In the genomic region with DNA sequence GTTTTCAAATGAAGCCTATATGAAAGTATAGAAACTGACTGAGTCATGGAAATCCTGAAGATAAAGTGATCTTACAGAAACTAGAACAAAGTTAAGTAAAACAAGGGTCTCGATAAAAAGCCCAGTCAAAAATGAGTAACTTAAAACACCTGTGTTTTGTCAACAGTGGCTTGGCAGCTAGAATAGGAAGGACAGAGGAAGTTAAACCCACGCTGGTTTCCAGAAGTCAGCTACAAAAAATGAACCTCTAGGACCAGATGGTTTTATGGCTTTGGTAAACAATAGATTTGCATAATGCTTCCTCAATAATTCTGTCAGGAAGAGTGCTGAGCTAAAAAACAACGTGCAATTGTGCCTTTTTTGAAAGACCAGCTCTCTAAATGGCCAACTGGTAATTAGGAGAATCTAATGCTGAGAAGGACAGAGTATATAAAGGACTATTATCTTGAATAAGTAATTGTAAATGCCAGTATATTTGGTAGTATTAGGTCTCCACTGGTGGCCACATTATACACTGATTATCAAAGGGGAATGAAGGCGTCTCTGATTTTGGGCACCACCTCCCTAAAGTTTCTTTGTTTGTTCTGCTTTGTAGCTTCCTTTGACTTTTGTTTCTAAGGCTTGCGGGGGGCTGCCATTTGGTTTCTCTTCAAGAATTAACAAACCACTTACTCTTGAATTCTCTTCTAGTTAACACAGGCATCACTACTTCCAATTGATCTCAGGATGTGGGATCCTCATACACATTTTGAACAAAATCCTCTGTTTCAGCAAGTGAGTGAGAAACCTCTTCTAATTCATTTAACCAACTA, we compare ENCODE assay signal across 8 cellular contexts.
A peak's percentile ranks its signal among the peaks of the same experiment; 100 is the strongest.
DNase-seq lines count a peak whose midpoint lies in the region; ATAC-seq, FAIRE-seq and TF ChIP-seq lines count a peak whose summit lies in the region.

No MANE protein-coding gene starts in this region.

- no peak for TF ChIP-seq POLR2A in thyroid gland (IDR thresholded peaks at IDR 0.05)

- intact Hi-C loops in thyroid gland (cut with DNase I), result no loop called here

- no peaks in the 10 kb centered on the region for H3K9me3 ChIP-seq in thyroid gland

- DNase-seq in SIG-M5 treated with dmso at 0.1 percent for 504 hours (lab: John Stamatoyannopoulos, UW; ENCODE audit: unreplicated experiment), result peak; percentile 24
- no peak for DNase-seq in SIG-M5 (lab: John Stamatoyannopoulos, UW)
- peak; percentile 12 for DNase-seq in LHCN-M2 (ENCODE audit: low read depth)
- DNase-seq in bronchial epithelial cell (ENCODE audit: low read depth), result peak; percentile 9
- DNase-seq in thyroid gland, result no peak
- DNase-seq in SK-N-DZ (ENCODE audit: low spot score), result no peak
- no peak for DNase-seq in stimulated activated CD4-positive, alpha-beta T cell treated with anti-CD3 and anti-CD28 coated beads, Interleukin-2, amount 100 ng/mL, for 24 hours

- TF ChIP-seq CTCF in bronchial epithelial cell (IDR thresholded peaks at IDR 0.05; ENCODE audit: insufficient read depth, low read length, severe bottlenecking) (no peak), thyroid gland (IDR thresholded peaks at IDR 0.05) (no peak)

- WGBS in thyroid gland, 2 donors, result 51 to 57% methylated on average over 5 of the region's 5 CpGs

- peak; percentile 76 for ATAC-seq in GM21786 (IDR thresholded peaks at IDR 0.05; ENCODE audit: unreplicated experiment)

- H3K36me3 ChIP-seq in bronchial epithelial cell (ENCODE audit: control insufficient read depth, insufficient read depth, low read length) (no peaks in the 10 kb centered on the region), thyroid gland (no peaks in the 10 kb centered on the region)

- no peaks in the 10 kb centered on the region for H3K27me3 ChIP-seq in bronchial epithelial cell (ENCODE audit: control insufficient read depth, insufficient read depth, low read length)
- H3K27me3 ChIP-seq in thyroid gland, result no peaks in the 10 kb centered on the region

- no peak for FAIRE-seq in bronchial epithelial cell (lab: Jason Lieb, UNC)

- H3K4me3 ChIP-seq in bronchial epithelial cell (ENCODE audit: low read depth, low read length) (no peak overlapping the region), thyroid gland (replicated peaks in 1 of 3) (no peak overlapping the region)

- no peak overlapping the region for H3K27ac ChIP-seq in thyroid gland

- H3K4me1 ChIP-seq in thyroid gland, result no peaks in the 10 kb centered on the region

Comparison
In these comparisons a context has a peak if more than half of its experiments do, and no peak if none do; other contexts are left out.
1. DNase-seq: peak in SIG-M5 treated with dmso at 0.1 percent for 504 hours (single experiment), LHCN-M2 (single experiment) and bronchial epithelial cell (single experiment); none in SIG-M5 (single experiment), thyroid gland (0 of 2), SK-N-DZ (single experiment) and stimulated activated CD4-positive, alpha-beta T cell treated with anti-CD3 and anti-CD28 coated beads, Interleukin-2, amount 100 ng/mL, for 24 hours (0 of 2).